Comparison of ENCODE assay signal across 24 cellular contexts in genomic region chr2:100352511-100352910, GRCh38. TPM values are rescaled to one million over a fixed set of nuclear protein-coding genes. Genes with fewer than 3 reads are reported as not detected.
A peak's percentile ranks its signal among the peaks of the same experiment; 100 is the strongest.
DNase-seq lines count a peak whose midpoint lies in the region; TF ChIP-seq lines count a peak whose summit lies in the region.
"Had no signal": no experiment of that assay in that cellular context is flagged by ENCODE, and none has a peak within 500 bp of the region (broad histone marks: within the 10 kb centered on the region; RNA-seq: fewer than 3 reads in every experiment).

No MANE protein-coding gene starts in this region.

- in situ Hi-C loops in Caki2 (cut with HindIII; ENCODE audit: low pct_unique_long_range_greater_than_20kb, low sequenced_read_pairs) = no loop called here

- TF ChIP-seq CTCF in epithelial cell of proximal tubule (conservative IDR thresholded peaks at IDR 0.05; ENCODE audit: low read depth, low read length) = no peak

- DNase-seq in Caki2 (ENCODE audit: low read depth) (peak; percentile 23), epithelial cell of proximal tubule (ENCODE audit: low read depth) (peak; percentile 52), kidney glomerular epithelial cell (lab: John Stamatoyannopoulos, UW) (peak; percentile 9), left kidney (ENCODE audit: low read depth, low spot score) (peak; percentile 42), NCI-H2227 (lab: John Stamatoyannopoulos, UW; ENCODE audit: unreplicated experiment) (no peak), cerebellar nuclear complex (lab: John Stamatoyannopoulos, UW) (no peak), islet precursor cell (no peak), AG20443 (ENCODE audit: low spot score) (no peak)
- DNase-seq: 8988T; ACHN; AML-193; Caco-2; CD4-positive, alpha-beta T cell; CD8-positive, alpha-beta T cell; DMS 273 treated with DMSO at 0.1 percent for 48 hours; DMS153; DMS53; DMS79; DND-41; EL; GDM1 had no signal

- H3K4me3 ChIP-seq in epithelial cell of proximal tubule (ENCODE audit: low read depth, low read length) = no peak overlapping the region
- H3K4me3 ChIP-seq: BLaER1 treated with 17β-estradiol and CSF1 and Interleukin-3, amounts not matched to agents 10 nM and 100 nM; GM12878 had no signal

RNA-seq across cellular contexts. Expression of gene LONRF2, which starts 30.2 kb away (rescaled TPM):
- total RNA-seq in Caki2 (2014; rRNA removed; shearing (Covaris generic); ENCODE audit: low replicate concordance) = 3.6 and 4.7 TPM in 2 replicates
- 0.43 and 1.3 TPM in 2 replicates for total RNA-seq in epithelial cell of proximal tubule
- total RNA-seq: Caco-2, G401 had no signal

Comparison
In these comparisons a context has a peak if more than half of its experiments do, and no peak if none do; other contexts are left out.
1. DNase-seq: peak in Caki2 (single experiment), epithelial cell of proximal tubule (single experiment), kidney glomerular epithelial cell (single experiment) and left kidney (single experiment); none in NCI-H2227 (single experiment), cerebellar nuclear complex (0 of 2), islet precursor cell (single experiment) and AG20443 (single experiment).